Comparison of ENCODE assay signal across 18 cellular contexts in genomic region chr7:158317238-158318205, GRCh38.
DNase-seq lines count a peak whose midpoint lies in the region; ATAC-seq, FAIRE-seq and TF ChIP-seq lines count a peak whose summit lies in the region.
"Had no signal": no experiment of that assay in that cellular context is flagged by ENCODE, and none has a peak within 500 bp of the region (broad histone marks: within the 10 kb centered on the region; RNA-seq: fewer than 3 reads in every experiment).

No MANE protein-coding gene starts in this region.

- H3K4me2 ChIP-seq in H1 (ENCODE audit: insufficient read depth in 1 of 2, low read depth in 2 of 2, low read length in 2 of 2): peak overlapping the region; percentile 33 to 70

- no peak overlapping the region for H3K4ac ChIP-seq in H1 (replicated peaks; ENCODE audit: insufficient read length, low read depth, low read length)

- peak overlapping the region; percentile 93 for H2BK5ac ChIP-seq in H1 (ENCODE audit: low read depth, low read length)

- H3K9ac ChIP-seq in H1 (replicated peaks in 1 of 4; ENCODE audit: extremely low read depth in 1 of 4, low read depth in 3 of 4, low read length in 3 of 4) (no peak overlapping the region), muscle layer of colon (ENCODE audit: low read length) (no peak overlapping the region)

- peak overlapping the region; percentile 90 for H3K18ac ChIP-seq in H1 (ENCODE audit: extremely low read depth, low read length)

- H2BK15ac ChIP-seq in H1 (ENCODE audit: low read length): no peak overlapping the region

- no peaks in the 10 kb centered on the region for H4K20me1 ChIP-seq in H1 (replicated peaks in 1 of 2; ENCODE audit: control insufficient read depth in 1 of 2, insufficient read depth in 2 of 2, low read length in 2 of 2)

- TF ChIP-seq POLR2A in H1 (IDR thresholded peaks at IDR 0.05; ENCODE audit: control extremely low read depth in 1 of 2, low read depth in 2 of 2, low read length in 2 of 2): no peak
- TF ChIP-seq POLR2A in testis (IDR thresholded peaks at IDR 0.05): no peak

- TF ChIP-seq CTCF in H1 (IDR thresholded peaks at IDR 0.05; ENCODE audit: control extremely low read depth in 1 of 3, insufficient read depth in 1 of 3, low read depth in 1 of 3, low read length in 3 of 3): no peak
- no peak for TF ChIP-seq CTCF in testis (IDR thresholded peaks at IDR 0.05)
- TF ChIP-seq CTCF in GM13976 (IDR thresholded peaks at IDR 0.05; ENCODE audit: borderline replicate concordance, control extremely low read depth, extremely low read depth, insufficient read depth, missing control alignments): no peak

- H3K27ac ChIP-seq in H1 (ENCODE audit: low read depth, low read length) (peak overlapping the region; percentile 86), muscle layer of colon (ENCODE audit: low read depth, low read length) (no peak overlapping the region), testis (no peak overlapping the region)
- H3K27ac ChIP-seq: Peyer's patch had no signal

- no peaks in the 10 kb centered on the region for H3K36me3 Mint-ChIP-seq in activated CD8-positive, alpha-beta memory T cell treated with anti-CD3 and anti-CD28 coated beads, Interleukin-2, amount 10 ng/mL, durations not matched to agents 7 days and 5 days
- H3K36me3 Mint-ChIP-seq: naive B cell had no signal

- H3K4me3 Mint-ChIP-seq in activated CD8-positive, alpha-beta memory T cell treated with anti-CD3 and anti-CD28 coated beads, Interleukin-2, amount 10 ng/mL, durations not matched to agents 7 days and 5 days: no peak overlapping the region
- H3K4me3 Mint-ChIP-seq: activated T-helper 1 cell treated with anti-CD3 and anti-CD28 coated beads, Interleukin-12 subunit alpha, Interleukin-12 subunit beta, Interleukin-2, Interleukin-4 antibody, amounts not matched to agents 30 ng/mL and 10 ng/mL and 1 ng/mL, durations not matched to agents 14 hours and 24 hours and 36 hours; naive B cell had no signal

- H3K9me3 Mint-ChIP-seq in activated CD8-positive, alpha-beta memory T cell treated with anti-CD3 and anti-CD28 coated beads, Interleukin-2, amount 10 ng/mL, durations not matched to agents 7 days and 5 days (ENCODE audit: low read depth): peaks cover 8% of the 10 kb centered on the region

- H2AK5ac ChIP-seq in H1 (ENCODE audit: low read depth, low read length): no peak overlapping the region

- H3K4me1 ChIP-seq in H1 (replicated peaks in 1 of 4; ENCODE audit: control insufficient read depth in 3 of 4, insufficient read depth in 4 of 4, low read length in 3 of 4) (peaks cover 0 to 19% (median 8%) of the 10 kb centered on the region in 4 experiments; a peak in 4 of 7 replicates), muscle layer of colon (ENCODE audit: insufficient read depth, low read length) (no peaks in the 10 kb centered on the region), testis (no peaks in the 10 kb centered on the region)
- H3K4me1 ChIP-seq: Peyer's patch had no signal

- TF ChIP-seq EP300 in H1 (IDR thresholded peaks at IDR 0.05; ENCODE audit: borderline replicate concordance in 1 of 2, low read depth in 2 of 2, low read length in 2 of 2): no peak

- H3K27ac Mint-ChIP-seq in activated CD8-positive, alpha-beta memory T cell treated with anti-CD3 and anti-CD28 coated beads, Interleukin-2, amount 10 ng/mL, durations not matched to agents 7 days and 5 days: no peak overlapping the region
- H3K27ac Mint-ChIP-seq: activated T-helper 1 cell treated with anti-CD3 and anti-CD28 coated beads, Interleukin-12 subunit alpha, Interleukin-12 subunit beta, Interleukin-2, Interleukin-4 antibody, amounts not matched to agents 30 ng/mL and 10 ng/mL and 1 ng/mL, durations not matched to agents 14 hours and 24 hours and 36 hours had no signal

- CTCF ChIA-PET in activated CD8-positive, alpha-beta memory T cell treated with anti-CD3 and anti-CD28 coated beads, Interleukin-2, amount 10 ng/mL, durations not matched to agents 7 days and 5 days (lab: Charles Lee): no interaction called here
- CTCF ChIA-PET in H1 (lab: Charles Lee; ENCODE audit: partially characterized antibody): interaction anchor here (0.9 to 1.5 kb wide), 3 partner anchors 12 to 90 kb away, joined by 3 to 4 read pairs (median 3); no protein-coding TSS in a partner anchor

- H2BK120ac ChIP-seq in H1 (replicated peaks; ENCODE audit: low read depth, low read length): peak overlapping the region; percentile 99

- POLR2A ChIA-PET in H1 (lab: Charles Lee; ENCODE audit: partially characterized antibody): interaction anchor here (0.8 to 0.9 kb wide), 2 partner anchors 16 to 24 kb away, joined by 3 read pairs; no protein-coding TSS in a partner anchor

- H2BK20ac ChIP-seq in H1 (ENCODE audit: low read length): 0 out of 2 replicates have a peak overlapping the region, but pooled peaks have one; percentile 48

- FAIRE-seq in H1 (lab: Jason Lieb, UNC): no peak
- FAIRE-seq: A204.1 had no signal

- ATAC-seq in activated CD8-positive, alpha-beta memory T cell treated with anti-CD3 and anti-CD28 coated beads, Interleukin-2, amount 10 ng/mL, durations not matched to agents 7 days and 5 days: no peak
- ATAC-seq in HG02610 (IDR thresholded peaks at IDR 0.05; ENCODE audit: unreplicated experiment): no peak
- no peak for ATAC-seq in GM21447 (IDR thresholded peaks at IDR 0.05; ENCODE audit: unreplicated experiment)

- 34% methylated on average over 59 of the region's 59 CpGs; no CpG with 5 or more reads in 1 of the 2 experiments for WGBS in H1 (ENCODE audit: extremely low coverage in 1 of 2, insufficient coverage in 1 of 2, insufficient read length in 1 of 2, insufficient replicate concordance in 2 of 2, low coverage in 1 of 2, low lambda C conversion rate in 2 of 2, missing lambda C conversion rate in 1 of 2), 2 experiments
- WGBS in testis, 2 donors: 13 to 28% methylated on average over 28 to 59 of the region's 59 CpGs

- no peak overlapping the region for H3K23ac ChIP-seq in H1 (ENCODE audit: insufficient read length)

- H3K9me3 ChIP-seq in H1 (ENCODE audit: insufficient read depth in 2 of 2, low read depth in 1 of 2, low read length in 1 of 2) (peaks cover 20 to 68% of the 10 kb centered on the region in 2 experiments), muscle layer of colon (ENCODE audit: low read length) (no peaks in the 10 kb centered on the region), testis (no peaks in the 10 kb centered on the region)
- H3K9me3 ChIP-seq: Peyer's patch had no signal

- H3K79me2 ChIP-seq in H1 (ENCODE audit: control insufficient read depth in 1 of 2, insufficient read depth in 2 of 2, low read length in 2 of 2): no peaks in the 10 kb centered on the region

- H4K8ac ChIP-seq in H1 (ENCODE audit: extremely low read depth, insufficient read depth, low read length): peak overlapping the region; percentile 86

- peak overlapping the region; percentile 99 for H4K91ac ChIP-seq in H1 (replicated peaks; ENCODE audit: insufficient read length, low read length)

- H3K27me3 ChIP-seq in H1 (replicated peaks in 1 of 4; ENCODE audit: control insufficient read depth in 3 of 4, extremely low read depth in 1 of 4, insufficient read depth in 3 of 4, low read length in 3 of 4) (no peaks in the 10 kb centered on the region), muscle layer of colon (ENCODE audit: control insufficient read depth in 1 of 2, insufficient read depth in 2 of 2, low read length in 2 of 2) (peaks cover 0 to 11% of the 10 kb centered on the region in 2 donors), testis (no peaks in the 10 kb centered on the region)
- H3K27me3 ChIP-seq: Peyer's patch had no signal

- H2AFZ ChIP-seq in H1 (ENCODE audit: low read length): 0 out of 2 replicates have a peak overlapping the region, but pooled peaks have one; percentile 23

- H3K56ac ChIP-seq in H1 (replicated peaks; ENCODE audit: insufficient read length, low read depth, low read length): peak overlapping the region; percentile 70

- no peaks in the 10 kb centered on the region for H3K79me1 ChIP-seq in H1 (ENCODE audit: low read depth, low read length)

- DNase-seq in activated CD8-positive, alpha-beta memory T cell treated with anti-CD3 and anti-CD28 coated beads for 24 hours: peak; percentile 26
- DNase-seq in activated CD8-positive, alpha-beta memory T cell treated with anti-CD3 and anti-CD28 coated beads, Interleukin-2, amount 10 ng/mL, durations not matched to agents 7 days and 5 days: no peak
- peak; percentile 41 to 86 for DNase-seq in H1 (ENCODE audit: low read depth in 1 of 2, low spot score in 2 of 2)
- DNase-seq in testis: peak; percentile 30
- no peak for DNase-seq in GM13976 (ENCODE audit: low spot score)
- DNase-seq: activated CD4-positive, alpha-beta T cell treated with anti-CD3 and anti-CD28 coated beads, Interleukin-2, amount 50 U/mL, for 1 hour; amniotic stem cell; Calu3; IMR-90; naive B cell; NCI-H1092 treated with DMSO at 0.1 percent for 48 hours; Peyer's patch; stimulated activated CD4-positive, alpha-beta T cell treated with anti-CD3 and anti-CD28 coated beads, Interleukin-12 subunit alpha, Interleukin-12 subunit beta, amount 100 ng/mL, for 4 hours had no signal

- in situ Hi-C loops in GM13976 (cut with MboI; ENCODE audit: low sequenced_read_pairs, unreplicated experiment): no loop called here

- H3K36me3 ChIP-seq in H1 (ENCODE audit: control insufficient read depth in 2 of 4, insufficient read depth in 4 of 4, low read length in 3 of 4) (peaks cover 0 to 5% (median 0%) of the 10 kb centered on the region in 4 experiments; a peak in 1 of 8 replicates), muscle layer of colon (ENCODE audit: insufficient read depth, low read length) (no peaks in the 10 kb centered on the region), testis (ENCODE audit: low read depth, missing control alignments) (no peaks in the 10 kb centered on the region)
- H3K36me3 ChIP-seq: Peyer's patch had no signal

- H3K4me1 Mint-ChIP-seq in activated CD8-positive, alpha-beta memory T cell treated with anti-CD3 and anti-CD28 coated beads, Interleukin-2, amount 10 ng/mL, durations not matched to agents 7 days and 5 days: no peaks in the 10 kb centered on the region
- H3K4me1 Mint-ChIP-seq: naive B cell had no signal

- H3K27me3 Mint-ChIP-seq in activated CD8-positive, alpha-beta memory T cell treated with anti-CD3 and anti-CD28 coated beads, Interleukin-2, amount 10 ng/mL, durations not matched to agents 7 days and 5 days: no peaks in the 10 kb centered on the region

- H3K14ac ChIP-seq in H1 (ENCODE audit: insufficient read length): no peak overlapping the region

- intact Hi-C loops in testis (cut with DNase I; ENCODE audit: low total_unique reads): no loop called here

- H3K23me2 ChIP-seq in H1 (ENCODE audit: low read depth, low read length): peaks cover 3% of the 10 kb centered on the region; the same call in 1 of the 2 replicates

- peak overlapping the region in 1 of 4 experiments; percentile 42; a peak in 2 of 8 replicates for H3K4me3 ChIP-seq in H1 (ENCODE audit: extremely low read depth in 1 of 4, insufficient read depth in 2 of 4, low read depth in 3 of 4, low read length in 4 of 4)
- H3K4me3 ChIP-seq in muscle layer of colon (ENCODE audit: low read depth in 1 of 2, low read length in 2 of 2): peak overlapping the region; percentile 4 to 50
- peak overlapping the region; percentile 6 to 12 for H3K4me3 ChIP-seq in testis

- 0 out of 4 replicates have a peak, but pooled peaks of 1 of the 2 experiments have one; percentile 6 for TF ChIP-seq RAD21 in H1 (IDR thresholded peaks at IDR 0.05 in 1 of 2, conservative IDR thresholded peaks at IDR 0.05 in 1 of 2; ENCODE audit: low read depth in 2 of 2, low read length in 2 of 2)

- peak overlapping the region; percentile 87; the same call in 1 of the 2 replicates for H2BK12ac ChIP-seq in H1 (ENCODE audit: low read depth, low read length)

- H4K5ac ChIP-seq in H1 (ENCODE audit: insufficient read length, low read depth, low read length): peak overlapping the region; percentile 69

Comparison
In these comparisons a context has a peak if more than half of its experiments do, and no peak if none do; other contexts are left out.
1. DNase-seq: peak in activated CD8-positive, alpha-beta memory T cell treated with anti-CD3 and anti-CD28 coated beads for 24 hours (single experiment), H1 (2 of 2) and testis (single experiment); none in activated CD8-positive, alpha-beta memory T cell treated with anti-CD3 and anti-CD28 coated beads, Interleukin-2, amount 10 ng/mL, durations not matched to agents 7 days and 5 days (single experiment) and GM13976 (single experiment).